ENCODE assay signal across 1 cellular context in genomic region chr3:9861626-9862130, GRCh38.
TF ChIP-seq lines count a peak whose summit lies in the region.

No MANE protein-coding gene starts in this region.

TF ChIP-seq in HepG2, 621 proteins besides CTCF, POLR2A, EP300 and RAD21:
- no peak for TF ChIP-seq KAT2B (IDR thresholded peaks at IDR 0.05; ENCODE audit: borderline replicate concordance, low read depth, low read length)
- 0 out of 2 replicates have a peak, but pooled peaks have one; percentile 2 for TF ChIP-seq ZNF451 (CRISPR knock-in tag; IDR thresholded peaks at IDR 0.05)
- TF ChIP-seq ZNF678 (CRISPR knock-in tag; IDR thresholded peaks at IDR 0.05), result no peak
- TF ChIP-seq PAWR (CRISPR knock-in tag; IDR thresholded peaks at IDR 0.05; ENCODE audit: borderline replicate concordance), result no peak
- no peak for TF ChIP-seq SP140L (CRISPR knock-in tag; IDR thresholded peaks at IDR 0.05; ENCODE audit: borderline replicate concordance)
- no peak for TF ChIP-seq SMARCE1 (IDR thresholded peaks at IDR 0.05; ENCODE audit: borderline replicate concordance)
